In genomic region chr20:35661908-35662307, GRCh38 we compare ENCODE assay signal across 9 cellular contexts. TPM values are rescaled to one million over a fixed set of nuclear protein-coding genes. Genes with fewer than 3 reads are reported as not detected.
A peak's percentile ranks its signal among the peaks of the same experiment; 100 is the strongest.
DNase-seq lines count a peak whose midpoint lies in the region; ATAC-seq and TF ChIP-seq lines count a peak whose summit lies in the region.
"Had no signal": no experiment of that assay in that cellular context is flagged by ENCODE, and none has a peak within 500 bp of the region (broad histone marks: within the 10 kb centered on the region; RNA-seq: fewer than 3 reads in every experiment).

No MANE protein-coding gene starts in this region.

- H3K9me3 ChIP-seq in stomach (no peaks in the 10 kb centered on the region), aorta (ENCODE audit: control insufficient read depth, low read length) (no peaks in the 10 kb centered on the region)

- TF ChIP-seq POLR2A in stomach (IDR thresholded peaks at IDR 0.05) = no peak

- H3K36me3 ChIP-seq in stomach (no peaks in the 10 kb centered on the region), aorta (ENCODE audit: control insufficient read depth in 1 of 2, insufficient read depth in 2 of 2, low read length in 1 of 2) (no peaks in the 10 kb centered on the region)

- H3K4me3 ChIP-seq in stomach (peak overlapping the region in 2 of 4 donors; percentile 57 to 72), aorta (ENCODE audit: low read length in 2 of 2) (no peak overlapping the region)

- peak overlapping the region; percentile 94 for H3K4me3 Mint-ChIP-seq in activated T-cell treated with anti-CD3 and anti-CD28 coated beads, Interleukin-2, amount 50 U/mL, for 4 hours
- peak overlapping the region; percentile 96 for H3K4me3 Mint-ChIP-seq in activated CD8-positive, alpha-beta T cell treated with anti-CD3 and anti-CD28 coated beads, Interleukin-2, amount 10 ng/mL, durations not matched to agents 7 days and 5 days
- H3K4me3 Mint-ChIP-seq in glutamatergic neuron (ENCODE audit: unreplicated experiment) = peak overlapping the region; percentile 86

- no peak for DNase-seq in activated T-cell treated with anti-CD3 and anti-CD28 coated beads, Interleukin-2, amount 50 U/mL, for 4 hours
- no peak for DNase-seq in activated T-cell treated with anti-CD3 and anti-CD28 coated beads, Interleukin-2, amount 50 U/mL, for 48 hours
- no peak for DNase-seq in activated CD8-positive, alpha-beta T cell treated with anti-CD3 and anti-CD28 coated beads, Interleukin-2, amount 10 ng/mL, durations not matched to agents 7 days and 5 days
- DNase-seq in glutamatergic neuron (no peak), stomach (no peak), NCI-H2081 treated with DMSO at 0.1 percent for 48 hours (lab: John Stamatoyannopoulos, UW) (no peak), aorta (no peak)
- DNase-seq: posterior cingulate gyrus had no signal

- H3K27me3 ChIP-seq in stomach (no peaks in the 10 kb centered on the region), aorta (ENCODE audit: control insufficient read depth in 1 of 2, insufficient read depth in 2 of 2, low read length in 1 of 2) (no peaks in the 10 kb centered on the region)

- H3K4me1 ChIP-seq in stomach (peaks cover 46 to 68% (median 63%) of the 10 kb centered on the region in 4 donors), aorta (ENCODE audit: control insufficient read depth in 1 of 2, insufficient read depth in 2 of 2, low read length in 2 of 2) (peaks cover 0 to 6% of the 10 kb centered on the region in 2 donors)

- intact Hi-C loops in stomach (cut with DNase I; ENCODE audit: low total_unique reads) = no loop called here
- intact Hi-C loops in aorta (cut with DNase I) = loop anchor here in 1 of 2 donors (5.0 kb wide), 1 partner anchor 45 kb away; the partner anchor contains the start of gene SPAG4

- H3K27ac ChIP-seq in stomach (peak overlapping the region in 3 of 5 donors; percentile 19 to 99 (median 49)), aorta (ENCODE audit: low read depth in 1 of 2, low read length in 2 of 2) (no peak overlapping the region)

- peak overlapping the region; percentile 86 for H3K27ac Mint-ChIP-seq in activated CD8-positive, alpha-beta T cell treated with anti-CD3 and anti-CD28 coated beads, Interleukin-2, amount 10 ng/mL, durations not matched to agents 7 days and 5 days
- no peak overlapping the region for H3K27ac Mint-ChIP-seq in glutamatergic neuron (ENCODE audit: unreplicated experiment)

- peaks cover 62% of the 10 kb centered on the region for H3K4me1 Mint-ChIP-seq in activated T-cell treated with anti-CD3 and anti-CD28 coated beads, Interleukin-2, amount 50 U/mL, for 4 hours (ENCODE audit: low read depth)
- H3K4me1 Mint-ChIP-seq in activated CD8-positive, alpha-beta T cell treated with anti-CD3 and anti-CD28 coated beads, Interleukin-2, amount 10 ng/mL, durations not matched to agents 7 days and 5 days (ENCODE audit: low read depth) = peaks cover 60% of the 10 kb centered on the region
- H3K4me1 Mint-ChIP-seq in glutamatergic neuron (ENCODE audit: low read depth, unreplicated experiment) = peaks cover 29% of the 10 kb centered on the region

- WGBS in stomach, 5 donors = 14 to 24% (median 20%) methylated on average over 3 of the region's 3 CpGs
- 4 to 11% methylated on average over 3 of the region's 3 CpGs for WGBS in aorta, 2 donors

- H3K36me3 Mint-ChIP-seq in activated T-cell treated with anti-CD3 and anti-CD28 coated beads, Interleukin-2, amount 50 U/mL, for 4 hours (ENCODE audit: insufficient read depth) = peaks cover 13% of the 10 kb centered on the region
- H3K36me3 Mint-ChIP-seq in activated CD8-positive, alpha-beta T cell treated with anti-CD3 and anti-CD28 coated beads, Interleukin-2, amount 10 ng/mL, durations not matched to agents 7 days and 5 days (ENCODE audit: low read depth) = peaks cover 48% of the 10 kb centered on the region
- H3K36me3 Mint-ChIP-seq in glutamatergic neuron (ENCODE audit: unreplicated experiment) = no peaks in the 10 kb centered on the region

- no peaks in the 10 kb centered on the region for H3K27me3 Mint-ChIP-seq in activated T-cell treated with anti-CD3 and anti-CD28 coated beads, Interleukin-2, amount 50 U/mL, for 4 hours (ENCODE audit: low read depth)
- H3K27me3 Mint-ChIP-seq in activated CD8-positive, alpha-beta T cell treated with anti-CD3 and anti-CD28 coated beads, Interleukin-2, amount 10 ng/mL, durations not matched to agents 7 days and 5 days (ENCODE audit: low read depth) = no peaks in the 10 kb centered on the region
- H3K27me3 Mint-ChIP-seq in glutamatergic neuron (ENCODE audit: unreplicated experiment) = peaks cover 3% of the 10 kb centered on the region

- CTCF ChIA-PET in activated CD8-positive, alpha-beta T cell treated with anti-CD3 and anti-CD28 coated beads, Interleukin-2, amount 10 ng/mL, durations not matched to agents 7 days and 5 days (lab: Charles Lee) = interaction anchor here (1.3 to 5.3 kb wide), 4 partner anchors 31 to 291 kb away, joined by 3 to 29 read pairs (median 12); partner anchors contain the start of gene SCAND1

- ATAC-seq in activated T-cell treated with anti-CD3 and anti-CD28 coated beads, Interleukin-2, amount 50 U/mL, for 4 hours = no peak
- ATAC-seq in activated CD8-positive, alpha-beta T cell treated with anti-CD3 and anti-CD28 coated beads, Interleukin-2, amount 10 ng/mL, durations not matched to agents 7 days and 5 days = no peak
- ATAC-seq in HG02885 (IDR thresholded peaks at IDR 0.05; ENCODE audit: poor library complexity, unreplicated experiment) (no peak), aorta (ENCODE audit: low FRiP score) (no peak)

- POLR2A ChIA-PET in activated CD8-positive, alpha-beta T cell treated with anti-CD3 and anti-CD28 coated beads, Interleukin-2, amount 10 ng/mL, durations not matched to agents 7 days and 5 days (lab: Charles Lee) = interaction anchor here (0.9 to 4.6 kb wide), 4 partner anchors 43 to 292 kb away, joined by 3 to 34 read pairs (median 7); partner anchors contain the start of genes RBM39 and SCAND1

- no peak for TF ChIP-seq EP300 in stomach (IDR thresholded peaks at IDR 0.05)

- TF ChIP-seq CTCF in glutamatergic neuron (IDR thresholded peaks at IDR 0.05; ENCODE audit: partially characterized antibody, unreplicated experiment) (no peak), stomach (IDR thresholded peaks at IDR 0.05) (no peak)

- no peaks in the 10 kb centered on the region for H3K9me3 Mint-ChIP-seq in activated T-cell treated with anti-CD3 and anti-CD28 coated beads, Interleukin-2, amount 50 U/mL, for 4 hours
- no peaks in the 10 kb centered on the region for H3K9me3 Mint-ChIP-seq in activated CD8-positive, alpha-beta T cell treated with anti-CD3 and anti-CD28 coated beads, Interleukin-2, amount 10 ng/mL, durations not matched to agents 7 days and 5 days (ENCODE audit: insufficient read depth)
- no peaks in the 10 kb centered on the region for H3K9me3 Mint-ChIP-seq in glutamatergic neuron (ENCODE audit: unreplicated experiment)

RNA-seq across cellular contexts. Expression of gene CPNE1, which starts 2.8 kb away (rescaled TPM):
- 100 to 1,000 TPM; 229 to 264 (median 257) TPM for total RNA-seq in activated T-cell treated with anti-CD3 and anti-CD28 coated beads, Interleukin-2, amount 50 U/mL, for 4 hours
- 100 to 1,000 TPM; 271 to 272 TPM for total RNA-seq in activated CD8-positive, alpha-beta T cell treated with anti-CD3 and anti-CD28 coated beads, Interleukin-2, amount 10 ng/mL, durations not matched to agents 7 days and 5 days
- total RNA-seq in glutamatergic neuron (ENCODE audit: unreplicated experiment) = 327 TPM
- 100 to 1,000 TPM in 2 of 5 donors, 10 to 100 TPM in 3; 67.9 to 172 (median 98.0) TPM for total RNA-seq in stomach
- polyA plus RNA-seq in stomach = 100 to 1,000 TPM in 2 of 3 donors, 10 to 100 TPM in 1; 83.6 to 137 (median 117) TPM
- total RNA-seq in aorta = 100 to 1,000 TPM; 176 to 204 TPM
- polyA plus RNA-seq in aorta = 100 to 1,000 TPM in 1 of 2 donors, 10 to 100 TPM in 1; 79.0 to 265 TPM

RNA-seq across cellular contexts. Expression of gene RBM12, which starts 2.8 kb away (rescaled TPM):
- 100 to 1,000 TPM; 135 to 137 (median 136) TPM for total RNA-seq in activated T-cell treated with anti-CD3 and anti-CD28 coated beads, Interleukin-2, amount 50 U/mL, for 4 hours
- total RNA-seq in activated CD8-positive, alpha-beta T cell treated with anti-CD3 and anti-CD28 coated beads, Interleukin-2, amount 10 ng/mL, durations not matched to agents 7 days and 5 days = 100 to 1,000 TPM; 112 to 119 TPM
- total RNA-seq in glutamatergic neuron (ENCODE audit: unreplicated experiment) (147 TPM), stomach (100 to 1,000 TPM in 1 of 5 donors, 10 to 100 TPM in 4; 16.2 to 147 (median 47.7) TPM), aorta (10 to 100 TPM; 73.3 to 79.3 TPM)
- polyA plus RNA-seq in stomach (10 to 100 TPM in 1 of 3 donors, 1 to 10 TPM in 2; 7.9 to 13.3 (median 9.6) TPM), aorta (10 to 100 TPM in 1 of 2 donors, 1 to 10 TPM in 1; 8.5 to 15.5 TPM)

RNA-seq across cellular contexts. Expression of gene NFS1, which starts 37.2 kb away (rescaled TPM):
- total RNA-seq in activated T-cell treated with anti-CD3 and anti-CD28 coated beads, Interleukin-2, amount 50 U/mL, for 4 hours = 10 to 100 TPM; 29.0 to 39.4 (median 38.4) TPM
- 10 to 100 TPM; 32.7 to 34.7 TPM for total RNA-seq in activated CD8-positive, alpha-beta T cell treated with anti-CD3 and anti-CD28 coated beads, Interleukin-2, amount 10 ng/mL, durations not matched to agents 7 days and 5 days
- total RNA-seq in glutamatergic neuron (ENCODE audit: unreplicated experiment) = 13.9 TPM
- total RNA-seq in stomach = 10 to 100 TPM in 4 of 5 donors, under 1 TPM in 1; 0.58 to 54.2 (median 25.4) TPM
- polyA plus RNA-seq in stomach = 10 to 100 TPM; 22.0 to 27.6 (median 22.8) TPM
- total RNA-seq in aorta = 10 to 100 TPM; 12.6 to 22.1 TPM
- polyA plus RNA-seq in aorta = 10 to 100 TPM; 10.3 to 28.0 TPM

RNA-seq across cellular contexts. Expression of gene ROMO1, which starts 37.3 kb away (rescaled TPM):
- total RNA-seq in activated T-cell treated with anti-CD3 and anti-CD28 coated beads, Interleukin-2, amount 50 U/mL, for 4 hours = 100 to 1,000 TPM; 160 to 171 (median 171) TPM
- total RNA-seq in activated CD8-positive, alpha-beta T cell treated with anti-CD3 and anti-CD28 coated beads, Interleukin-2, amount 10 ng/mL, durations not matched to agents 7 days and 5 days = 100 to 1,000 TPM; 134 to 143 TPM
- total RNA-seq in glutamatergic neuron (ENCODE audit: unreplicated experiment) (103 TPM), stomach (100 to 1,000 TPM; 101 to 629 (median 179) TPM), aorta (100 to 1,000 TPM in 1 of 2 donors, 10 to 100 TPM in 1; 78.5 to 102 TPM)
- polyA plus RNA-seq in stomach (100 to 1,000 TPM; 462 to 651 (median 513) TPM), aorta (100 to 1,000 TPM; 403 to 629 TPM)

RNA-seq across cellular contexts. Expression of gene SPAG4, which starts 46.3 kb away (rescaled TPM):
- 1 to 10 TPM; 1.6 to 2.5 (median 1.9) TPM for total RNA-seq in activated T-cell treated with anti-CD3 and anti-CD28 coated beads, Interleukin-2, amount 50 U/mL, for 4 hours
- 1 to 10 TPM; 2.6 to 5.0 TPM for total RNA-seq in activated CD8-positive, alpha-beta T cell treated with anti-CD3 and anti-CD28 coated beads, Interleukin-2, amount 10 ng/mL, durations not matched to agents 7 days and 5 days
- 5.0 TPM for total RNA-seq in glutamatergic neuron (ENCODE audit: unreplicated experiment)
- total RNA-seq in stomach = 10 to 100 TPM in 1 of 5 donors, 1 to 10 TPM in 1, not detected in 3; 3.5 to 39.7 TPM
- 10 to 100 TPM in 1 of 3 donors, 1 to 10 TPM in 2; 2.9 to 10.5 (median 3.9) TPM for polyA plus RNA-seq in stomach
- 1 to 10 TPM; 3.3 to 6.0 TPM for total RNA-seq in aorta
- 1 to 10 TPM; 3.5 to 3.8 TPM for polyA plus RNA-seq in aorta

Comparison
In these comparisons a context has a peak if more than half of its experiments do, and no peak if none do; other contexts are left out.
1. H3K27ac ChIP-seq: peak in stomach (3 of 5); none in aorta (0 of 2).
2. Peak in every context shown above with its lines, with median percentiles within 50 percentile points of each other: H3K4me3 Mint-ChIP-seq.